Comparison of ENCODE assay signal across 16 cellular contexts in genomic region chr18:56152547-56152946, GRCh38.
DNase-seq lines count a peak whose midpoint lies in the region; ATAC-seq and TF ChIP-seq lines count a peak whose summit lies in the region.
"Had no signal": no experiment of that assay in that cellular context is flagged by ENCODE, and none has a peak within 500 bp of the region (broad histone marks: within the 10 kb centered on the region; RNA-seq: fewer than 3 reads in every experiment).

No MANE protein-coding gene starts in this region.

- no peaks in the 10 kb centered on the region for H3K36me3 Mint-ChIP-seq in endodermal cell (ENCODE audit: low read depth)
- no peaks in the 10 kb centered on the region for H3K36me3 Mint-ChIP-seq in progenitor cell of endocrine pancreas (ENCODE audit: insufficient read depth)
- H3K36me3 Mint-ChIP-seq: CD4-positive, CD25-positive, alpha-beta regulatory T cell; IgD-negative memory B cell had no signal

- H3K27me3 ChIP-seq in endodermal cell (ENCODE audit: control insufficient read depth, insufficient read depth, low read length, poor library complexity, severe bottlenecking) (no peaks in the 10 kb centered on the region), gastrocnemius medialis (no peaks in the 10 kb centered on the region)
- H3K27me3 ChIP-seq: Peyer's patch, SJCRH30 had no signal

- H3K4me3 ChIP-seq in endodermal cell (ENCODE audit: low read length) (no peak overlapping the region), gastrocnemius medialis (no peak overlapping the region)
- H3K4me3 ChIP-seq: A549, Peyer's patch, SJCRH30 had no signal

- H3K27ac ChIP-seq in endodermal cell (ENCODE audit: low read depth, low read length) (peak overlapping the region; percentile 2), gastrocnemius medialis (no peak overlapping the region)
- H3K27ac ChIP-seq: A549, Peyer's patch, SJCRH30 had no signal

- H3K4me1 Mint-ChIP-seq in endodermal cell (peaks cover 8% of the 10 kb centered on the region), progenitor cell of endocrine pancreas (ENCODE audit: low read depth) (peaks cover 21% of the 10 kb centered on the region)
- H3K4me1 Mint-ChIP-seq: CD4-positive, CD25-positive, alpha-beta regulatory T cell; IgD-negative memory B cell had no signal

- H3K9me3 Mint-ChIP-seq in endodermal cell (peaks cover 2% of the 10 kb centered on the region), progenitor cell of endocrine pancreas (ENCODE audit: low read depth) (no peaks in the 10 kb centered on the region)
- H3K9me3 Mint-ChIP-seq: IgD-negative memory B cell had no signal

- H3K27ac Mint-ChIP-seq in endodermal cell (no peak overlapping the region), progenitor cell of endocrine pancreas (peak overlapping the region; percentile 43)
- H3K27ac Mint-ChIP-seq: CD4-positive, CD25-positive, alpha-beta regulatory T cell; IgD-negative memory B cell had no signal

- H3K4me3 Mint-ChIP-seq in endodermal cell: no peak overlapping the region
- H3K4me3 Mint-ChIP-seq in progenitor cell of endocrine pancreas (ENCODE audit: low read depth): peak overlapping the region; percentile 4
- H3K4me3 Mint-ChIP-seq: CD4-positive, CD25-positive, alpha-beta regulatory T cell; IgD-negative memory B cell had no signal

- H3K4me1 ChIP-seq in endodermal cell (ENCODE audit: control insufficient read depth, insufficient read depth, low read length) (peaks cover 6% of the 10 kb centered on the region), gastrocnemius medialis (no peaks in the 10 kb centered on the region)
- H3K4me1 ChIP-seq: A549, Peyer's patch, SJCRH30 had no signal

- no peak overlapping the region for H3K9ac ChIP-seq in endodermal cell (ENCODE audit: extremely low read depth, low read length, poor library complexity, severe bottlenecking)

- intact Hi-C loops in gastrocnemius medialis (cut with DNase I; ENCODE audit: low total_unique reads): no loop called here

- DNase-seq in NCI-H1417 (lab: John Stamatoyannopoulos, UW): peak in 2 of 3 experiments; percentile 85 to 94
- peak; percentile 81 for DNase-seq in NCI-H69 (lab: John Stamatoyannopoulos, UW)
- no peak for DNase-seq in endodermal cell
- DNase-seq in progenitor cell of endocrine pancreas (ENCODE audit: low spot score, unreplicated experiment): no peak
- no peak for DNase-seq in NCI-H2029 treated with DMSO at 0.1 percent for 48 hours (lab: John Stamatoyannopoulos, UW)
- no peak for DNase-seq in occipital lobe (lab: John Stamatoyannopoulos, UW)
- no peak for DNase-seq in gastrocnemius medialis
- DNase-seq: CD4-positive, CD25-positive, alpha-beta regulatory T cell; DMS79; NCI-H2029; NCI-H2171 treated with DMSO at 0.1 percent for 48 hours; Peyer's patch; SJCRH30 had no signal

- WGBS in endodermal cell (ENCODE audit: insufficient coverage in 1 of 2, insufficient read length in 1 of 2), 2 experiments: 85 to 91% methylated on average over 9 to 10 of the region's 10 CpGs

- no peak for ATAC-seq in GM21723 (IDR thresholded peaks at IDR 0.05; ENCODE audit: unreplicated experiment)
- ATAC-seq in gastrocnemius medialis: no peak
- ATAC-seq: A549 had no signal

- in situ Hi-C loops in gastrocnemius medialis (cut with MboI; ENCODE audit: low sequenced_read_pairs in 4 of 4): no loop called here

- H3K27me3 Mint-ChIP-seq in endodermal cell (ENCODE audit: insufficient read depth): no peaks in the 10 kb centered on the region
- H3K27me3 Mint-ChIP-seq in progenitor cell of endocrine pancreas: no peaks in the 10 kb centered on the region
- H3K27me3 Mint-ChIP-seq: IgD-negative memory B cell had no signal

- H3K36me3 ChIP-seq in endodermal cell (ENCODE audit: control insufficient read depth, insufficient read depth, low read length) (no peaks in the 10 kb centered on the region), gastrocnemius medialis (no peaks in the 10 kb centered on the region)
- H3K36me3 ChIP-seq: Peyer's patch, SJCRH30 had no signal

- no peak for TF ChIP-seq POLR2A in gastrocnemius medialis (IDR thresholded peaks at IDR 0.05)

- TF ChIP-seq CTCF in endodermal cell (conservative IDR thresholded peaks at IDR 0.05): no peak
- TF ChIP-seq CTCF in progenitor cell of endocrine pancreas (IDR thresholded peaks at IDR 0.05; ENCODE audit: unreplicated experiment): no peak
- no peak for TF ChIP-seq CTCF in gastrocnemius medialis (IDR thresholded peaks at IDR 0.05 in 4 of 5, conservative IDR thresholded peaks at IDR 0.05 in 1 of 5)

- H3K9me3 ChIP-seq in endodermal cell (ENCODE audit: control insufficient read depth, low read length) (no peaks in the 10 kb centered on the region), gastrocnemius medialis (no peaks in the 10 kb centered on the region)
- H3K9me3 ChIP-seq: A549, Peyer's patch, SJCRH30 had no signal

Comparison
In these comparisons a context has a peak if more than half of its experiments do, and no peak if none do; other contexts are left out.
1. DNase-seq: peak in NCI-H1417 (2 of 3) and NCI-H69 (single experiment); none in endodermal cell (single experiment), progenitor cell of endocrine pancreas (single experiment), NCI-H2029 treated with DMSO at 0.1 percent for 48 hours (single experiment), occipital lobe (single experiment) and gastrocnemius medialis (0 of 2).